1 cellular context compared by ENCODE assay signal in the genomic region with DNA sequence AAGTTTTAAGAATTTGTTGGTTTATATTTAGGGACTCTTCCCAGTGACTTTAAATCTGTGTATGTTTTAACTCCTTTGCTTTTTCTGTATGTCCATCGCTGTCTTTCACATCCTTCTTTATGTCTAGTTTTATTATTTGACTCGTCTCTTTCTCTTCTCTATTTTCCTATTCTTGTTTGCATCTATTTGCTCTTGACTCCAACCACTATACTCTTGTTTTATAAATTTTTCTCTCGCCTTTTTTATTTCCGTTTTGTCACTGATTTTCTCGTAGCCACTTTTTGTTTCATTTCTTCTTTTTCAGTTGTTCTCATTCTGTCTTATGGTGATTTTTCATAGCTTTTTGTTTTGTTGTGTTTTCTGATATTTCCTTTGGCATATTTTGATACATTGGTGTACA.
TF ChIP-seq lines count a peak whose summit lies in the region.

No MANE protein-coding gene starts in this region.

TF ChIP-seq in GM12878, 131 proteins besides CTCF, POLR2A, EP300 and RAD21:
- TF ChIP-seq SPI1 (IDR thresholded peaks at IDR 0.05; ENCODE audit: borderline replicate concordance, insufficient read depth, low read depth, low read length), result 0 out of 2 replicates have a peak, but pooled peaks have one; percentile 4
- 0 out of 2 replicates have a peak, but pooled peaks have one; percentile 21 for TF ChIP-seq ZNF24 (IDR thresholded peaks at IDR 0.05)
- TF ChIP-seq, protein P1, sequence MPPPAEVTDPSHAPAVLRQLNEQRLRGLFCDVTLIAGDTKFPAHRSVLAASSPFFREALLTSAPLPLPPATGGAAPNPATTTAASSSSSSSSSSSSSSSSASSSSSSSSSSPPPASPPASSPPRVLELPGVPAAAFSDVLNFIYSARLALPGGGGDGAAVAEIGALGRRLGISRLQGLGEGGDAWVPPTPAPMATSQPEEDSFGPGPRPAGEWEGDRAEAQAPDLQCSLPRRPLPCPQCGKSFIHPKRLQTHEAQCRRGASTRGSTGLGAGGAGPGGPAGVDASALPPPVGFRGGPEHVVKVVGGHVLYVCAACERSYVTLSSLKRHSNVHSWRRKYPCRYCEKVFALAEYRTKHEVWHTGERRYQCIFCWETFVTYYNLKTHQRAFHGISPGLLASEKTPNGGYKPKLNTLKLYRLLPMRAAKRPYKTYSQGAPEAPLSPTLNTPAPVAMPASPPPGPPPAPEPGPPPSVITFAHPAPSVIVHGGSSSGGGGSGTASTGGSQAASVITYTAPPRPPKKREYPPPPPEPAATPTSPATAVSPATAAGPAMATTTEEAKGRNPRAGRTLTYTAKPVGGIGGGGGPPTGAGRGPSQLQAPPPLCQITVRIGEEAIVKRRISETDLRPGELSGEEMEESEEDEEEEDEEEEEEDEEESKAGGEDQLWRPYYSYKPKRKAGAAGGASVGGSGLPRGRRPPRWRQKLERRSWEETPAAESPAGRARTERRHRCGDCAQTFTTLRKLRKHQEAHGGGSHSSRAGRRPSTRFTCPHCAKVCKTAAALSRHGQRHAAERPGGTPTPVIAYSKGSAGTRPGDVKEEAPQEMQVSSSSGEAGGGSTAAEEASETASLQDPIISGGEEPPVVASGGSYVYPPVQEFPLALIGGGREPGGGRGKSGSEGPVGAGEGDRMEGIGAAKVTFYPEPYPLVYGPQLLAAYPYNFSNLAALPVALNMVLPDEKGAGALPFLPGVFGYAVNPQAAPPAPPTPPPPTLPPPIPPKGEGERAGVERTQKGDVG (CRISPR knock-in tag; IDR thresholded peaks at IDR 0.05), result no peak
TF ChIP-seq in GM12878: peak in this region for 2.
